In genomic region chr14:22597771-22598098, GRCh38 we compare ENCODE assay signal across 9 cellular contexts. TPM values are rescaled to one million over a fixed set of nuclear protein-coding genes. Genes with fewer than 3 reads are reported as not detected.
A peak's percentile ranks its signal among the peaks of the same experiment; 100 is the strongest.
DNase-seq lines count a peak whose midpoint lies in the region; ATAC-seq and TF ChIP-seq lines count a peak whose summit lies in the region.
"Had no signal": no experiment of that assay in that cellular context is flagged by ENCODE, and none has a peak within 500 bp of the region (broad histone marks: within the 10 kb centered on the region; RNA-seq: fewer than 3 reads in every experiment).

No MANE protein-coding gene starts in this region.

- 5 to 12% methylated on average over 9 of the region's 9 CpGs for WGBS in testis, 2 donors

- no peaks in the 10 kb centered on the region for H3K36me3 ChIP-seq in kidney epithelial cell (ENCODE audit: control insufficient read depth, insufficient read depth, low read length)
- no peaks in the 10 kb centered on the region for H3K36me3 ChIP-seq in testis (ENCODE audit: low read depth, missing control alignments)

- H3K4me1 ChIP-seq in testis = peaks cover 13% of the 10 kb centered on the region

- peak overlapping the region; percentile 66 for H3K4me3 ChIP-seq in GM12864 (ENCODE audit: low read depth, low read length)
- peak overlapping the region; percentile 96 for H3K4me3 ChIP-seq in kidney epithelial cell (ENCODE audit: low read depth, low read length)
- H3K4me3 ChIP-seq in testis = peak overlapping the region; percentile 78

- no peak for TF ChIP-seq POLR2A in testis (IDR thresholded peaks at IDR 0.05)

- H3K27ac ChIP-seq in angular gyrus (ENCODE audit: low read depth, low read length) (peak overlapping the region; percentile 51), testis (peak overlapping the region; percentile 83 to 89)

- peak; percentile 22 for ATAC-seq in HG02973 (IDR thresholded peaks at IDR 0.05; ENCODE audit: unreplicated experiment)

- TF ChIP-seq CTCF in GM12864 (IDR thresholded peaks at IDR 0.05; ENCODE audit: low read depth, low read length, missing control alignments) (no peak), kidney epithelial cell (IDR thresholded peaks at IDR 0.05; ENCODE audit: insufficient read depth, low read length, poor library complexity, severe bottlenecking) (no peak), testis (IDR thresholded peaks at IDR 0.05) (no peak)

- no peaks in the 10 kb centered on the region for H3K9me3 ChIP-seq in testis

- no peak for DNase-seq in GM12864 (ENCODE audit: low read depth)
- DNase-seq in kidney epithelial cell (ENCODE audit: low read depth) = no peak
- no peak for DNase-seq in testis
- no peak for DNase-seq in UCSD-AML1 (lab: John Stamatoyannopoulos, UW; ENCODE audit: unreplicated experiment)
- DNase-seq in AG20443 (ENCODE audit: low spot score) = no peak
- DNase-seq in NCI-H2029 (lab: John Stamatoyannopoulos, UW) = no peak

- intact Hi-C loops in testis (cut with DNase I; ENCODE audit: low total_unique reads) = no loop called here

- H3K27me3 ChIP-seq in kidney epithelial cell (ENCODE audit: control insufficient read depth, insufficient read depth, low read length) = no peaks in the 10 kb centered on the region
- H3K27me3 ChIP-seq in testis = no peaks in the 10 kb centered on the region

RNA-seq across cellular contexts. Expression of gene ABHD4, which starts 0.4 kb away (rescaled TPM):
- 23.2 and 23.6 TPM in 2 replicates for total RNA-seq in kidney epithelial cell
- total RNA-seq in testis = 100 to 1,000 TPM; 122 to 158 TPM
- 111 TPM for polyA plus RNA-seq in testis (ENCODE audit: insufficient read depth, low read depth, low replicate concordance)

RNA-seq across cellular contexts. Expression of gene DAD1, which starts 8.7 kb away (rescaled TPM):
- total RNA-seq in kidney epithelial cell = 328 and 351 TPM in 2 replicates
- 100 to 1,000 TPM; 209 to 235 TPM for total RNA-seq in testis
- 350 TPM for polyA plus RNA-seq in testis (ENCODE audit: insufficient read depth, low read depth, low replicate concordance)

RNA-seq across cellular contexts. Expression of gene OR6J1, which starts 46.4 kb away (rescaled TPM):
- total RNA-seq in kidney epithelial cell (not detected in 2 replicates), testis (under 1 TPM in 1 of 2 donors, not detected in 1; 0.19 TPM)
- polyA plus RNA-seq in testis (ENCODE audit: insufficient read depth, low read depth, low replicate concordance) = not detected
- total RNA-seq: NCI-H460 had no signal
